8 cellular contexts compared by ENCODE assay signal in genomic region chr12:121802485-121802842, GRCh38. TPM values are rescaled to one million over a fixed set of nuclear protein-coding genes. Genes with fewer than 3 reads are reported as not detected.
DNase-seq lines count a peak whose midpoint lies in the region; TF ChIP-seq lines count a peak whose summit lies in the region.

No MANE protein-coding gene starts in this region.

- no peaks in the 10 kb centered on the region for H3K9me3 Mint-ChIP-seq in dendritic cell treated with granulocyte-macrophage colony-stimulating factor and Interleukin-4, amounts not matched to agents 40 ng/mL and 50 ng/mL, for 4 days
- H3K9me3 Mint-ChIP-seq in nephron = no peaks in the 10 kb centered on the region

- H3K27me3 ChIP-seq in BJ (ENCODE audit: control insufficient read depth, insufficient read depth, low read length) = no peaks in the 10 kb centered on the region
- H3K27me3 ChIP-seq in MG63 = no peaks in the 10 kb centered on the region

- H3K36me3 Mint-ChIP-seq in dendritic cell treated with granulocyte-macrophage colony-stimulating factor and Interleukin-4, amounts not matched to agents 40 ng/mL and 50 ng/mL, for 4 days (ENCODE audit: low read depth) = peaks cover 91% of the 10 kb centered on the region
- peaks cover 26% of the 10 kb centered on the region for H3K36me3 Mint-ChIP-seq in nephron (ENCODE audit: low read depth)

- DNase-seq in BJ (ENCODE audit: low read depth) = no peak
- DNase-seq in MG63 = no peak
- DNase-seq in medulla oblongata (ENCODE audit: extremely low spot score) = no peak
- no peak for DNase-seq in NCI-H524 (lab: John Stamatoyannopoulos, UW)
- DNase-seq in iPS-NIHi11 (ENCODE audit: low spot score) = no peak
- no peak for DNase-seq in anterior cingulate cortex (lab: John Stamatoyannopoulos, UW)

- POLR2A ChIA-PET in BJ (lab: Charles Lee) = interaction anchor here (1.5 kb wide), 1 partner anchor 9 kb away, joined by 8 read pairs; no protein-coding TSS in a partner anchor

- H3K4me1 Mint-ChIP-seq in dendritic cell treated with granulocyte-macrophage colony-stimulating factor and Interleukin-4, amounts not matched to agents 40 ng/mL and 50 ng/mL, for 4 days (ENCODE audit: low read depth) = peaks cover 39% of the 10 kb centered on the region
- peaks cover 34% of the 10 kb centered on the region for H3K4me1 Mint-ChIP-seq in nephron

- H3K4me3 Mint-ChIP-seq in dendritic cell treated with granulocyte-macrophage colony-stimulating factor and Interleukin-4, amounts not matched to agents 40 ng/mL and 50 ng/mL, for 4 days = peak overlapping the region; percentile 100
- H3K4me3 Mint-ChIP-seq in nephron = peak overlapping the region; percentile 87 to 95 (median 92)

- H3K27ac Mint-ChIP-seq in dendritic cell treated with granulocyte-macrophage colony-stimulating factor and Interleukin-4, amounts not matched to agents 40 ng/mL and 50 ng/mL, for 4 days = peak overlapping the region; percentile 100
- H3K27ac Mint-ChIP-seq in nephron = peak overlapping the region; percentile 99 to 100 (median 100)

- CTCF ChIA-PET in BJ (lab: Yijun Ruan, JAX) = interaction anchor here (0.6 to 14.8 kb wide), 5 partner anchors 5 to 321 kb away, joined by 3 to 467 read pairs (median 5); partner anchors contain the start of genes PSMD9, RHOF and SETD1B

- H3K36me3 ChIP-seq in BJ (ENCODE audit: control insufficient read depth, insufficient read depth, low read length) (peaks cover 5% of the 10 kb centered on the region), MG63 (peaks cover 28% of the 10 kb centered on the region)

- intact Hi-C loops in dendritic cell treated with granulocyte-macrophage colony-stimulating factor and Interleukin-4, amounts not matched to agents 40 ng/mL and 50 ng/mL, for 4 days (cut with micrococcal nuclease) = no loop called here

- H3K27me3 Mint-ChIP-seq in dendritic cell treated with granulocyte-macrophage colony-stimulating factor and Interleukin-4, amounts not matched to agents 40 ng/mL and 50 ng/mL, for 4 days = no peaks in the 10 kb centered on the region
- no peaks in the 10 kb centered on the region for H3K27me3 Mint-ChIP-seq in nephron (ENCODE audit: low read depth)

- peak overlapping the region; percentile 79 for H3K4me3 ChIP-seq in BJ (ENCODE audit: low read depth, low read length)
- H3K4me3 ChIP-seq in MG63 = peak overlapping the region; percentile 55

- no peaks in the 10 kb centered on the region for H3K9me3 ChIP-seq in MG63

- TF ChIP-seq CTCF in BJ (IDR thresholded peaks at IDR 0.05; ENCODE audit: insufficient read depth, low read depth, low read length) = no peak
- no peak for TF ChIP-seq CTCF in nephron (IDR thresholded peaks at IDR 0.05; ENCODE audit: unreplicated experiment in 3 of 3)

RNA-seq across cellular contexts. Expression of gene SETD1B, which starts 1.3 kb away (rescaled TPM):
- polyA plus RNA-seq in BJ (2011; rRNA removed) = 0.85 and 0.89 TPM in 2 replicates
- polyA minus RNA-seq in BJ (2011; rRNA and poly(A)+ RNA removed) = 2.0 and 4.1 TPM in 2 replicates
- 1.0 and 1.1 TPM in 2 replicates for total RNA-seq in MG63 (2014; rRNA removed; shearing (Covaris generic); ENCODE audit: low replicate concordance)

RNA-seq across cellular contexts. Expression of gene RHOF, which starts 9.0 kb away (rescaled TPM):
- 2.7 and 3.0 TPM in 2 replicates for polyA plus RNA-seq in BJ (2011; rRNA removed)
- polyA minus RNA-seq in BJ (2011; rRNA and poly(A)+ RNA removed) = 7.6 and 8.2 TPM in 2 replicates
- total RNA-seq in MG63 (2014; rRNA removed; shearing (Covaris generic); ENCODE audit: low replicate concordance) = 0.20 and 6.3 TPM in 2 replicates

RNA-seq across cellular contexts. Expression of gene HPD, which starts 56.2 kb away (rescaled TPM):
- polyA plus RNA-seq in BJ (2011; rRNA removed) = 0.05 TPM in 1 of 2 replicates, not detected in the other
- not detected in 2 replicates for polyA minus RNA-seq in BJ (2011; rRNA and poly(A)+ RNA removed)
- total RNA-seq in MG63 (2014; rRNA removed; shearing (Covaris generic); ENCODE audit: low replicate concordance) = 0.56 and 3.1 TPM in 2 replicates
